In the genomic region with DNA sequence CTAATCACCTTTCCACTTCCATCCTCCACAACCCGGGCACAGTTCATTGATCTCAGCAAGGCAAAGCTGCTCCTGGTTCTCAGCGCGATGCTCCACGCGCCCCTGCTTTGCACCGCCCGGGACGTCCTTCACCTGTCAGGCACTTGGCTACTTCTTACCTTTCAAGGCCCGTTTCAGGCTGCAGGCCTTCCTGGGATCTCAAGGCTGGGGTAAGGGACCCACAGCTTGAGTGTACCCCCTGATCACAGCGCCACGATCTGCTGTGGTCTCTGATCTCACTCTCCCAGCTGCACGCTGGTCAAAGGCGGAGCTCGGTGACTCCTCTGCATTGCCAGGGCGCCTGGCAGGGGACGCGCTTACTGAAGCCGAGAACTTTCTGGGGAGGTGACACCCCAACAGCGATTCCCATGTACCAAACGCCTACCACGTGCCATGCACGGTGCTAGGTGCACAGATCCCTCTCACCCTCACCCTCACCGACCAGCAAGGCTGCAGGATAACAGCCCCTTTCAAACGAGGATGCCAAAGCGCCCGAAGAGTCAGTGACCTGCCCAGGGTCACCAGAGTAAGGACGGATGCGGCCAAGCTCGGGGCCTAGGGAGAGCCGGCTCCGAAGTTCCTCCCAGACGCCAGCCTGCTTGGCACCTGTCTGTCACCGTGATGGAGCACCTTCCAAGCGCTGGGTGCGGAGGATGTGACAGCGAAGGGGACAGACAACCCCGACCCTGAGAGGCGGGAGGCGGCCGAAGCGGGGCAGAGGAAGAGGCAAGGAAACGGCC, we compare ENCODE assay signal across 1 cellular context.
TF ChIP-seq lines count a peak whose summit lies in the region.

No MANE protein-coding gene starts in this region.

TF ChIP-seq in HepG2, 621 proteins besides CTCF, POLR2A, EP300 and RAD21 (continued from another document and continues in another):
- TF ChIP-seq, protein P1, sequence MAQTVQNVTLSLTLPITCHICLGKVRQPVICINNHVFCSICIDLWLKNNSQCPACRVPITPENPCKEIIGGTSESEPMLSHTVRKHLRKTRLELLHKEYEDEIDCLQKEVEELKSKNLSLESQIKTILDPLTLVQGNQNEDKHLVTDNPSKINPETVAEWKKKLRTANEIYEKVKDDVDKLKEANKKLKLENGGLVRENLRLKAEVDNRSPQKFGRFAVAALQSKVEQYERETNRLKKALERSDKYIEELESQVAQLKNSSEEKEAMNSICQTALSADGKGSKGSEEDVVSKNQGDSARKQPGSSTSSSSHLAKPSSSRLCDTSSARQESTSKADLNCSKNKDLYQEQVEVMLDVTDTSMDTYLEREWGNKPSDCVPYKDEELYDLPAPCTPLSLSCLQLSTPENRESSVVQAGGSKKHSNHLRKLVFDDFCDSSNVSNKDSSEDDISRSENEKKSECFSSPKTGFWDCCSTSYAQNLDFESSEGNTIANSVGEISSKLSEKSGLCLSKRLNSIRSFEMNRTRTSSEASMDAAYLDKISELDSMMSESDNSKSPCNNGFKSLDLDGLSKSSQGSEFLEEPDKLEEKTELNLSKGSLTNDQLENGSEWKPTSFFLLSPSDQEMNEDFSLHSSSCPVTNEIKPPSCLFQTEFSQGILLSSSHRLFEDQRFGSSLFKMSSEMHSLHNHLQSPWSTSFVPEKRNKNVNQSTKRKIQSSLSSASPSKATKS (CRISPR knock-in tag; IDR thresholded peaks at IDR 0.05), result no peak
- TF ChIP-seq PRPF4 (IDR thresholded peaks at IDR 0.05; ENCODE audit: low read depth, low read length, poor library complexity, severe bottlenecking), result no peak
- TF ChIP-seq ZIK1 (CRISPR knock-in tag; IDR thresholded peaks at IDR 0.05; ENCODE audit: borderline replicate concordance, low read depth), result no peak
- TF ChIP-seq GABPB1 (CRISPR knock-in tag; IDR thresholded peaks at IDR 0.05), result no peak; the same call in 1 of the 2 replicates
- no peak for TF ChIP-seq TSC22D2 (CRISPR knock-in tag; IDR thresholded peaks at IDR 0.05; ENCODE audit: borderline replicate concordance)
- TF ChIP-seq ZNF501 (CRISPR knock-in tag; IDR thresholded peaks at IDR 0.05), result no peak; the same call in 1 of the 2 replicates
- TF ChIP-seq MIER3 (CRISPR knock-in tag; IDR thresholded peaks at IDR 0.05; ENCODE audit: borderline replicate concordance), result peak; percentile 66; the same call in 1 of the 2 replicates
- TF ChIP-seq ZNF572 (CRISPR knock-in tag; IDR thresholded peaks at IDR 0.05), result no peak
- no peak for TF ChIP-seq TCF12 (IDR thresholded peaks at IDR 0.05)
- no peak; the same call in 1 of the 2 replicates for TF ChIP-seq TCF12 (CRISPR knock-in tag; IDR thresholded peaks at IDR 0.05)
- no peak for TF ChIP-seq ARNT (IDR thresholded peaks at IDR 0.05)
- TF ChIP-seq ZNF589 (CRISPR knock-in tag; conservative IDR thresholded peaks at IDR 0.05), result no peak
- TF ChIP-seq PHF5A (CRISPR knock-in tag; IDR thresholded peaks at IDR 0.05; ENCODE audit: low read depth, unreplicated experiment), result no peak
- TF ChIP-seq FLYWCH1 (CRISPR knock-in tag; IDR thresholded peaks at IDR 0.05), result no peak
- TF ChIP-seq BORCS8-MEF2B (CRISPR knock-in tag; IDR thresholded peaks at IDR 0.05), result peak; percentile 46; the same call in 1 of the 2 replicates
- no peak; the same call in 1 of the 2 replicates for TF ChIP-seq NR2F6 (IDR thresholded peaks at IDR 0.05)
- TF ChIP-seq NR2F6 (CRISPR knock-in tag; IDR thresholded peaks at IDR 0.05), result no peak
- peak; percentile 73; the same call in 1 of the 2 replicates for TF ChIP-seq ZNF235 (CRISPR knock-in tag; IDR thresholded peaks at IDR 0.05; ENCODE audit: borderline replicate concordance)
- no peak for TF ChIP-seq ZSCAN9 (CRISPR knock-in tag; IDR thresholded peaks at IDR 0.05; ENCODE audit: borderline replicate concordance)
- no peak for TF ChIP-seq KAT8 (CRISPR knock-in tag; IDR thresholded peaks at IDR 0.05)
- TF ChIP-seq NCOR1 (IDR thresholded peaks at IDR 0.05; ENCODE audit: borderline replicate concordance, low read length), result no peak
- no peak for TF ChIP-seq NFKBIZ (CRISPR knock-in tag; IDR thresholded peaks at IDR 0.05)
- no peak for TF ChIP-seq ZNF792 (CRISPR knock-in tag; IDR thresholded peaks at IDR 0.05)
- no peak; the same call in 1 of the 2 replicates for TF ChIP-seq ZBTB20 (CRISPR knock-in tag; IDR thresholded peaks at IDR 0.05; ENCODE audit: borderline replicate concordance, low read depth)
- TF ChIP-seq MATR3 (CRISPR knock-in tag; IDR thresholded peaks at IDR 0.05), result no peak
- no peak for TF ChIP-seq TBP (CRISPR knock-in tag; IDR thresholded peaks at IDR 0.05)
- no peak for TF ChIP-seq SIX1 (CRISPR knock-in tag; IDR thresholded peaks at IDR 0.05; ENCODE audit: borderline replicate concordance)
- TF ChIP-seq THYN1 (CRISPR knock-in tag; IDR thresholded peaks at IDR 0.05; ENCODE audit: borderline replicate concordance, low read depth), result no peak
- no peak for TF ChIP-seq SAFB2 (CRISPR knock-in tag; IDR thresholded peaks at IDR 0.05; ENCODE audit: borderline replicate concordance, low read depth)
- TF ChIP-seq KDM2A (CRISPR knock-in tag; IDR thresholded peaks at IDR 0.05; ENCODE audit: borderline replicate concordance, low read depth), result peak; percentile 52
- TF ChIP-seq ZSCAN25 (CRISPR knock-in tag; IDR thresholded peaks at IDR 0.05), result 0 out of 2 replicates have a peak, but pooled peaks have one; percentile 18
- TF ChIP-seq ZNF510 (CRISPR knock-in tag; IDR thresholded peaks at IDR 0.05; ENCODE audit: low read depth), result no peak
- TF ChIP-seq, protein P2, sequence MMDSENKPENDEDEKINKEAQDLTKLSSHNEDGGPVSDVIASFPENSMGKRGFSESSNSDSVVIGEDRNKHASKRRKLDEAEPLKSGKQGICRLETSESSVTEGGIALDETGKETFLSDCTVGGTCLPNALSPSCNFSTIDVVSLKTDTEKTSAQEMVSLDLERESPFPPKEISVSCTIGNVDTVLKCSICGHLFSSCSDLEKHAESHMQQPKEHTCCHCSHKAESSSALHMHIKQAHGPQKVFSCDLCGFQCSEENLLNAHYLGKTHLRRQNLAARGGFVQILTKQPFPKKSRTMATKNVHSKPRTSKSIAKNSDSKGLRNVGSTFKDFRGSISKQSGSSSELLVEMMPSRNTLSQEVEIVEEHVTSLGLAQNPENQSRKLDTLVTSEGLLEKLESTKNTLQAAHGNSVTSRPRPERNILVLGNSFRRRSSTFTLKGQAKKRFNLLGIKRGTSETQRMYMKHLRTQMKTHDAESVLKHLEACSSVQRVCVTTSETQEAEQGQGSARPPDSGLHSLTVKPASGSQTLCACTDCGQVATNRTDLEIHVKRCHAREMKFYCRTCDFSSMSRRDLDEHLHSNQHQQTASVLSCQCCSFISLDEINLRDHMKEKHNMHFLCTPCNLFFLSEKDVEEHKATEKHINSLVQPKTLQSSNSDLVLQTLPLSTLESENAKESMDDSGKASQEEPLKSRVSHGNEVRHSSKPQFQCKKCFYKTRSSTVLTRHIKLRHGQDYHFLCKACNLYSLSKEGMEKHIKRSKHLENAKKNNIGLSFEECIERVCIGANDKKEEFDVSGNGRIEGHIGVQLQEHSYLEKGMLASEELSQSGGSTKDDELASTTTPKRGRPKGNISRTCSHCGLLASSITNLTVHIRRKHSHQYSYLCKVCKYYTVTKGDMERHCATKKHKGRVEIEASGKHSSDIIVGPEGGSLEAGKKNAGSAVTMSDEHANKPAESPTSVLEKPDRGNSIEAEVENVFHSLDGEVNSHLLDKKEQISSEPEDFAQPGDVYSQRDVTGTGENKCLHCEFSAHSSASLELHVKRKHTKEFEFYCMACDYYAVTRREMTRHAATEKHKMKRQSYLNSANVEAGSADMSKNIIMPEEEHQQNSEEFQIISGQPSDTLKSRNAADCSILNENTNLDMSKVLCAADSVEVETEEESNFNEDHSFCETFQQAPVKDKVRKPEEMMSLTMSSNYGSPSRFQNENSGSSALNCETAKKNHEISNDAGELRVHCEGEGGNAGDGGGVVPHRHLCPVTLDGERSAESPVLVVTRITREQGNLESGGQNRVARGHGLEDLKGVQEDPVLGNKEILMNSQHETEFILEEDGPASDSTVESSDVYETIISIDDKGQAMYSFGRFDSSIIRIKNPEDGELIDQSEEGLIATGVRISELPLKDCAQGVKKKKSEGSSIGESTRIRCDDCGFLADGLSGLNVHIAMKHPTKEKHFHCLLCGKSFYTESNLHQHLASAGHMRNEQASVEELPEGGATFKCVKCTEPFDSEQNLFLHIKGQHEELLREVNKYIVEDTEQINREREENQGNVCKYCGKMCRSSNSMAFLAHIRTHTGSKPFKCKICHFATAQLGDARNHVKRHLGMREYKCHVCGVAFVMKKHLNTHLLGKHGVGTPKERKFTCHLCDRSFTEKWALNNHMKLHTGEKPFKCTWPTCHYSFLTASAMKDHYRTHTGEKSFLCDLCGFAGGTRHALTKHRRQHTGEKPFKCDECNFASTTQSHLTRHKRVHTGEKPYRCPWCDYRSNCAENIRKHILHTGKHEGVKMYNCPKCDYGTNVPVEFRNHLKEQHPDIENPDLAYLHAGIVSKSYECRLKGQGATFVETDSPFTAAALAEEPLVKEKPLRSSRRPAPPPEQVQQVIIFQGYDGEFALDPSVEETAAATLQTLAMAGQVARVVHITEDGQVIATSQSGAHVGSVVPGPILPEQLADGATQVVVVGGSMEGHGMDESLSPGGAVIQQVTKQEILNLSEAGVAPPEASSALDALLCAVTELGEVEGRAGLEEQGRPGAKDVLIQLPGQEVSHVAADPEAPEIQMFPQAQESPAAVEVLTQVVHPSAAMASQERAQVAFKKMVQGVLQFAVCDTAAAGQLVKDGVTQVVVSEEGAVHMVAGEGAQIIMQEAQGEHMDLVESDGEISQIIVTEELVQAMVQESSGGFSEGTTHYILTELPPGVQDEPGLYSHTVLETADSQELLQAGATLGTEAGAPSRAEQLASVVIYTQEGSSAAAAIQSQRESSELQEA (CRISPR knock-in tag; IDR thresholded peaks at IDR 0.05; ENCODE audit: not compliant biosample characterization), result no peak
- no peak for TF ChIP-seq KDM1A (CRISPR knock-in tag; IDR thresholded peaks at IDR 0.05)
- no peak for TF ChIP-seq JUNB (CRISPR knock-in tag; IDR thresholded peaks at IDR 0.05; ENCODE audit: borderline replicate concordance)
- TF ChIP-seq ZBTB1 (CRISPR knock-in tag; IDR thresholded peaks at IDR 0.05; ENCODE audit: borderline replicate concordance), result no peak
- TF ChIP-seq, protein P3, sequence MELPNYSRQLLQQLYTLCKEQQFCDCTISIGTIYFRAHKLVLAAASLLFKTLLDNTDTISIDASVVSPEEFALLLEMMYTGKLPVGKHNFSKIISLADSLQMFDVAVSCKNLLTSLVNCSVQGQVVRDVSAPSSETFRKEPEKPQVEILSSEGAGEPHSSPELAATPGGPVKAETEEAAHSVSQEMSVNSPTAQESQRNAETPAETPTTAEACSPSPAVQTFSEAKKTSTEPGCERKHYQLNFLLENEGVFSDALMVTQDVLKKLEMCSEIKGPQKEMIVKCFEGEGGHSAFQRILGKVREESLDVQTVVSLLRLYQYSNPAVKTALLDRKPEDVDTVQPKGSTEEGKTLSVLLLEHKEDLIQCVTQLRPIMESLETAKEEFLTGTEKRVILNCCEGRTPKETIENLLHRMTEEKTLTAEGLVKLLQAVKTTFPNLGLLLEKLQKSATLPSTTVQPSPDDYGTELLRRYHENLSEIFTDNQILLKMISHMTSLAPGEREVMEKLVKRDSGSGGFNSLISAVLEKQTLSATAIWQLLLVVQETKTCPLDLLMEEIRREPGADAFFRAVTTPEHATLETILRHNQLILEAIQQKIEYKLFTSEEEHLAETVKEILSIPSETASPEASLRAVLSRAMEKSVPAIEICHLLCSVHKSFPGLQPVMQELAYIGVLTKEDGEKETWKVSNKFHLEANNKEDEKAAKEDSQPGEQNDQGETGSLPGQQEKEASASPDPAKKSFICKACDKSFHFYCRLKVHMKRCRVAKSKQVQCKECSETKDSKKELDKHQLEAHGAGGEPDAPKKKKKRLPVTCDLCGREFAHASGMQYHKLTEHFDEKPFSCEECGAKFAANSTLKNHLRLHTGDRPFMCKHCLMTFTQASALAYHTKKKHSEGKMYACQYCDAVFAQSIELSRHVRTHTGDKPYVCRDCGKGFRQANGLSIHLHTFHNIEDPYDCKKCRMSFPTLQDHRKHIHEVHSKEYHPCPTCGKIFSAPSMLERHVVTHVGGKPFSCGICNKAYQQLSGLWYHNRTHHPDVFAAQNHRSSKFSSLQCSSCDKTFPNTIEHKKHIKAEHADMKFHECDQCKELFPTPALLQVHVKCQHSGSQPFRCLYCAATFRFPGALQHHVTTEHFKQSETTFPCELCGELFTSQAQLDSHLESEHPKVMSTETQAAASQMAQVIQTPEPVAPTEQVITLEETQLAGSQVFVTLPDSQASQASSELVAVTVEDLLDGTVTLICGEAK (IDR thresholded peaks at IDR 0.05), result no peak
- TF ChIP-seq, protein P3 (CRISPR knock-in tag; IDR thresholded peaks at IDR 0.05), result peak; percentile 75
- TF ChIP-seq, protein P4, sequence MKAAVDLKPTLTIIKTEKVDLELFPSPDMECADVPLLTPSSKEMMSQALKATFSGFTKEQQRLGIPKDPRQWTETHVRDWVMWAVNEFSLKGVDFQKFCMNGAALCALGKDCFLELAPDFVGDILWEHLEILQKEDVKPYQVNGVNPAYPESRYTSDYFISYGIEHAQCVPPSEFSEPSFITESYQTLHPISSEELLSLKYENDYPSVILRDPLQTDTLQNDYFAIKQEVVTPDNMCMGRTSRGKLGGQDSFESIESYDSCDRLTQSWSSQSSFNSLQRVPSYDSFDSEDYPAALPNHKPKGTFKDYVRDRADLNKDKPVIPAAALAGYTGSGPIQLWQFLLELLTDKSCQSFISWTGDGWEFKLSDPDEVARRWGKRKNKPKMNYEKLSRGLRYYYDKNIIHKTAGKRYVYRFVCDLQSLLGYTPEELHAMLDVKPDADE (CRISPR knock-in tag; IDR thresholded peaks at IDR 0.05), result no peak
- peak; percentile 62; the same call in 1 of the 2 replicates for TF ChIP-seq ZBTB38 (CRISPR knock-in tag; IDR thresholded peaks at IDR 0.05)
- no peak for TF ChIP-seq ZNF383 (CRISPR knock-in tag; IDR thresholded peaks at IDR 0.05; ENCODE audit: borderline replicate concordance)
- no peak for TF ChIP-seq NFYB (CRISPR knock-in tag; IDR thresholded peaks at IDR 0.05)
